9 cellular contexts compared by ENCODE assay signal in the genomic region with DNA sequence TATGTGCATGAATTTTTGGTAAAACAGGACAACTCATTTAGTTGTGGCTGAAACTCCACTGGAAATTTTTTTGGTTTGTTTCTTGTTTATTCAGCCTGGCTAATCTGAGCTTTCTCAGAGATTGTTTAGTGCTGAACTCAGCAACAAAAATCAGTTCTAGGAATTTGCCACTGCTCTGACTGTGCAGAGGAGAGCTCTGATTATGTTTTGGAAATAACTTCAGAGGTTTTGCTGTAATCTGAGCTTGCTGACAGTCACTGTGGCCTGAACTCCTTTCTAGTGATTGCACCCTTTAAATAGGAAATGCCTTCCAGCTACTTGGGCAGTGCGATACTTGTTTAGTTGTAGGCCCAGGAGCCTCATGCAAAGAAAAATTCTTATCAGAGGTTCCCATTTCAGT.
DNase-seq lines count a peak whose midpoint lies in the region; ATAC-seq and TF ChIP-seq lines count a peak whose summit lies in the region.
"Had no signal": no experiment of that assay in that cellular context is flagged by ENCODE, and none has a peak within 500 bp of the region (broad histone marks: within the 10 kb centered on the region; RNA-seq: fewer than 3 reads in every experiment).

No MANE protein-coding gene starts in this region.

- H3K27ac ChIP-seq in CD4-positive, alpha-beta T cell (ENCODE audit: low read depth, low read length), result peak overlapping the region; percentile 29
- H3K27ac ChIP-seq in KOPT-K1 (ENCODE audit: low read depth, low read length, poor library complexity, severe bottlenecking) (peak overlapping the region; percentile 98), mammary epithelial cell (ENCODE audit: insufficient read depth, low read depth, low read length) (no peak overlapping the region)
- H3K27ac ChIP-seq in naive thymus-derived CD4-positive, alpha-beta T cell (ENCODE audit: low read depth, low read length), result peak overlapping the region; percentile 47
- H3K27ac ChIP-seq: VCaP had no signal

- intact Hi-C loops in CD4-positive, alpha-beta T cell (cut with DNase I, micrococcal nuclease), result loop anchor here in 1 of 2 experiments (2.0 to 5.0 kb wide), 2 partner anchors 60 to 121 kb away; a partner anchor contains a TSS
- intact Hi-C loops in mammary epithelial cell (cut with micrococcal nuclease), result no loop called here
- intact Hi-C loops in naive thymus-derived CD4-positive, alpha-beta T cell (cut with micrococcal nuclease), result loop anchor here (1.0 to 10.0 kb wide), 9 partner anchors 9 to 874 kb away; a partner anchor contains a TSS

- DNase-seq in CD4-positive, alpha-beta T cell, result no peak
- DNase-seq in mammary epithelial cell (peak; percentile 14), NCI-H1092 (lab: John Stamatoyannopoulos, UW) (no peak), cerebellar nuclear complex (lab: John Stamatoyannopoulos, UW) (no peak), HT-29 (ENCODE audit: low spot score) (no peak)
- DNase-seq in naive thymus-derived CD4-positive, alpha-beta T cell, result peak in 1 of 9 donors; percentile 32

- H3K4me2 ChIP-seq in mammary epithelial cell (ENCODE audit: insufficient read depth, low read depth, low read length), result no peak overlapping the region

- no peaks in the 10 kb centered on the region for H3K27me3 ChIP-seq in CD4-positive, alpha-beta T cell (ENCODE audit: control insufficient read depth, insufficient read depth, low read length)
- no peaks in the 10 kb centered on the region for H3K27me3 ChIP-seq in mammary epithelial cell (ENCODE audit: insufficient read depth, low read length)
- H3K27me3 ChIP-seq in naive thymus-derived CD4-positive, alpha-beta T cell (ENCODE audit: control insufficient read depth in 2 of 2, insufficient read depth in 2 of 2, low read length in 2 of 2), result no peaks in the 10 kb centered on the region

- dilution Hi-C loops in mammary epithelial cell (cut with HindIII; ENCODE audit: low sequenced_read_pairs), result no loop called here

- H3K4me1 ChIP-seq in mammary epithelial cell (ENCODE audit: insufficient read depth, low read length), result no peaks in the 10 kb centered on the region
- H3K4me1 ChIP-seq in naive thymus-derived CD4-positive, alpha-beta T cell (ENCODE audit: control insufficient read depth in 2 of 2, insufficient read depth in 2 of 2, low read length in 2 of 2), result peaks cover 66 to 69% of the 10 kb centered on the region in 2 donors

- POLR2A ChIA-PET in CD4-positive, alpha-beta T cell (lab: Charles Lee), result interaction anchor here (0.9 to 6.3 kb wide), 5 partner anchors 10 to 61 kb away, joined by 3 to 40 read pairs (median 11); a partner anchor contains a TSS
- POLR2A ChIA-PET in naive thymus-derived CD4-positive, alpha-beta T cell (lab: Charles Lee), result interaction anchor here (0.9 to 4.6 kb wide), 9 partner anchors 10 to 121 kb away, joined by 3 to 60 read pairs (median 5); a partner anchor contains a TSS

- H3K9ac ChIP-seq in mammary epithelial cell (ENCODE audit: insufficient read depth, low read length), result no peak overlapping the region

- no peak for ATAC-seq in CD4-positive, alpha-beta T cell (ENCODE audit: poor library complexity)
- no peak for ATAC-seq in naive thymus-derived CD4-positive, alpha-beta T cell
- no peak for ATAC-seq in GM21786 (IDR thresholded peaks at IDR 0.05; ENCODE audit: unreplicated experiment)

- no peak for TF ChIP-seq CTCF in CD4-positive, alpha-beta T cell (IDR thresholded peaks at IDR 0.05)
- no peak for TF ChIP-seq CTCF in mammary epithelial cell (conservative IDR thresholded peaks at IDR 0.05 in 1 of 2, IDR thresholded peaks at IDR 0.05 in 1 of 2; ENCODE audit: extremely low read depth in 1 of 2, insufficient read depth in 1 of 2, low read depth in 1 of 2, low read length in 2 of 2)

- H3K4me1 Mint-ChIP-seq in CD4-positive, alpha-beta T cell (ENCODE audit: low read depth), result peaks cover 91% of the 10 kb centered on the region
- peaks cover 47 to 96% (median 86%) of the 10 kb centered on the region in 7 donors for H3K4me1 Mint-ChIP-seq in naive thymus-derived CD4-positive, alpha-beta T cell

- no peaks in the 10 kb centered on the region for H3K9me3 ChIP-seq in CD4-positive, alpha-beta T cell (ENCODE audit: control insufficient read depth, low read length)
- peaks cover 6% of the 10 kb centered on the region for H3K9me3 ChIP-seq in KOPT-K1 (ENCODE audit: insufficient read depth, low read length, poor library complexity, severe bottlenecking)
- no peaks in the 10 kb centered on the region for H3K9me3 ChIP-seq in mammary epithelial cell (replicated peaks; ENCODE audit: insufficient read depth, low read length)
- H3K9me3 ChIP-seq in naive thymus-derived CD4-positive, alpha-beta T cell (ENCODE audit: control insufficient read depth in 2 of 3, low read length in 3 of 3), result peaks cover 0 to 4% (median 0%) of the 10 kb centered on the region in 3 experiments

- peak overlapping the region; percentile 83 for H3K4me3 Mint-ChIP-seq in CD4-positive, alpha-beta T cell
- H3K4me3 Mint-ChIP-seq in naive thymus-derived CD4-positive, alpha-beta T cell, result peak overlapping the region in 9 of 10 donors; percentile 20 to 88 (median 82)

- H3K36me3 ChIP-seq in KOPT-K1 (ENCODE audit: insufficient read depth, low read length), result peaks cover 29% of the 10 kb centered on the region
- peaks cover 1% of the 10 kb centered on the region for H3K36me3 ChIP-seq in mammary epithelial cell (ENCODE audit: insufficient read depth, low read length)
- peaks cover 0 to 11% (median 0%) of the 10 kb centered on the region in 3 experiments for H3K36me3 ChIP-seq in naive thymus-derived CD4-positive, alpha-beta T cell (ENCODE audit: control insufficient read depth in 2 of 3, insufficient read depth in 3 of 3, low read length in 3 of 3)

- peak overlapping the region; percentile 92 for H3K27ac Mint-ChIP-seq in CD4-positive, alpha-beta T cell
- H3K27ac Mint-ChIP-seq in naive thymus-derived CD4-positive, alpha-beta T cell, result peak overlapping the region; percentile 81 to 97 (median 86)

- H3K4me3 ChIP-seq in mammary epithelial cell (replicated peaks in 1 of 3; ENCODE audit: insufficient read depth in 1 of 3, low read depth in 2 of 3, low read length in 3 of 3), result no peak overlapping the region
- H3K4me3 ChIP-seq in naive thymus-derived CD4-positive, alpha-beta T cell (ENCODE audit: low read length), result peak overlapping the region; percentile 5

- H4K20me1 ChIP-seq in mammary epithelial cell (ENCODE audit: insufficient read depth, low read length), result no peaks in the 10 kb centered on the region

- no peaks in the 10 kb centered on the region for H3K27me3 Mint-ChIP-seq in CD4-positive, alpha-beta T cell
- no peaks in the 10 kb centered on the region for H3K27me3 Mint-ChIP-seq in naive thymus-derived CD4-positive, alpha-beta T cell

- H3K79me2 ChIP-seq in mammary epithelial cell (ENCODE audit: insufficient read depth, low read length), result no peaks in the 10 kb centered on the region

- in situ Hi-C loops in mammary epithelial cell (cut with MboI; ENCODE audit: low sequenced_read_pairs in 2 of 2), result no loop called here

- H2AFZ ChIP-seq in mammary epithelial cell (ENCODE audit: low read depth, low read length), result no peak overlapping the region

- CTCF ChIA-PET in CD4-positive, alpha-beta T cell (lab: Charles Lee), result interaction anchor here (1.2 kb wide), 2 partner anchors 10 to 37 kb away, joined by 3 read pairs; no protein-coding TSS in a partner anchor
- CTCF ChIA-PET in mammary epithelial cell (lab: Charles Lee; ENCODE audit: low non-redundant PET), result no interaction called here
- CTCF ChIA-PET in naive thymus-derived CD4-positive, alpha-beta T cell (lab: Charles Lee), result interaction anchor here (0.6 to 1.2 kb wide), 4 partner anchors 11 to 121 kb away, joined by 3 read pairs; no protein-coding TSS in a partner anchor

- H3K9me3 Mint-ChIP-seq in CD4-positive, alpha-beta T cell, result peaks cover 7% of the 10 kb centered on the region
- H3K9me3 Mint-ChIP-seq in naive thymus-derived CD4-positive, alpha-beta T cell, result peaks cover 4 to 23% (median 18%) of the 10 kb centered on the region in 11 donors

- peaks cover 49% of the 10 kb centered on the region for H3K36me3 Mint-ChIP-seq in CD4-positive, alpha-beta T cell (ENCODE audit: low read depth)
- peaks cover 9 to 63% (median 30%) of the 10 kb centered on the region in 5 donors for H3K36me3 Mint-ChIP-seq in naive thymus-derived CD4-positive, alpha-beta T cell

- no TSS peak for BruUV-seq in mammary epithelial cell (replicated peaks; lab: Mats Ljungman, UMichigan)

- 100% methylated on average over 1 of the region's 1 CpG for WGBS in mammary epithelial cell (ENCODE audit: low coverage, missing lambda C conversion rate)
